Comparison of ENCODE assay signal across 1 cellular context in genomic region chr6:155314092-155314772, GRCh38.
TF ChIP-seq lines count a peak whose summit lies in the region.

Gene TFB1M, minus strand, starts transcription at chr6:155314484. Its CDS starts 56 bp downstream, at chr6:155314428.

TF ChIP-seq in GM12878, 131 proteins besides CTCF, POLR2A, EP300 and RAD21 (continued from another document and continues in another):
- TF ChIP-seq ZBTB40 (IDR thresholded peaks at IDR 0.05; ENCODE audit: borderline replicate concordance): peak; percentile 87; the same call in 1 of the 2 replicates
- TF ChIP-seq NRF1 (conservative IDR thresholded peaks at IDR 0.05; ENCODE audit: low read depth, low read length): peak; percentile 53
- no peak for TF ChIP-seq SREBF1 (IDR thresholded peaks at IDR 0.05; ENCODE audit: low read length)
- no peak for TF ChIP-seq HSF1 (IDR thresholded peaks at IDR 0.05; ENCODE audit: low read depth, low read length)
- no peak for TF ChIP-seq EZH2 (IDR thresholded peaks at IDR 0.05; ENCODE audit: borderline replicate concordance, control insufficient read depth, low read depth, low read length)
- TF ChIP-seq WRNIP1 (IDR thresholded peaks at IDR 0.05; ENCODE audit: borderline replicate concordance, low read depth, low read length): no peak
- TF ChIP-seq SRF (IDR thresholded peaks at IDR 0.05; ENCODE audit: low read depth in 2 of 2, low read length in 2 of 2): no peak
- TF ChIP-seq MLLT1 (IDR thresholded peaks at IDR 0.05): no peak
- no peak for TF ChIP-seq ZNF687 (IDR thresholded peaks at IDR 0.05)
- TF ChIP-seq RBBP5 (conservative IDR thresholded peaks at IDR 0.05): 0 out of 2 replicates have a peak, but pooled peaks have one; percentile 50
- no peak for TF ChIP-seq ZNF592 (IDR thresholded peaks at IDR 0.05)
- no peak; the same call in none of the 2 replicates for TF ChIP-seq NBN (IDR thresholded peaks at IDR 0.05)
- TF ChIP-seq HDAC6 (IDR thresholded peaks at IDR 0.05; ENCODE audit: unreplicated experiment): no peak
- TF ChIP-seq NFXL1 (IDR thresholded peaks at IDR 0.05; ENCODE audit: borderline replicate concordance): no peak
- TF ChIP-seq PBX3 (IDR thresholded peaks at IDR 0.05; ENCODE audit: insufficient replicate concordance, low read depth, low read length): no peak
- TF ChIP-seq BMI1 (IDR thresholded peaks at IDR 0.05; ENCODE audit: borderline replicate concordance): no peak
- TF ChIP-seq ZBTB11 (CRISPR knock-in tag; IDR thresholded peaks at IDR 0.05): no peak
- TF ChIP-seq RFX5 (IDR thresholded peaks at IDR 0.05; ENCODE audit: low read depth, low read length): no peak
- no peak; the same call in 1 of the 2 replicates for TF ChIP-seq STAT1 (conservative IDR thresholded peaks at IDR 0.05)
- TF ChIP-seq TCF12 (IDR thresholded peaks at IDR 0.05; ENCODE audit: low read depth, low read length): no peak
- TF ChIP-seq TARDBP (IDR thresholded peaks at IDR 0.05; ENCODE audit: borderline replicate concordance): no peak
- TF ChIP-seq JUNB (IDR thresholded peaks at IDR 0.05): no peak
- TF ChIP-seq BRCA1 (IDR thresholded peaks at IDR 0.05; ENCODE audit: low read depth, low read length): no peak
- TF ChIP-seq PAX5 (IDR thresholded peaks at IDR 0.05; ENCODE audit: borderline replicate concordance, low read depth, low read length): no peak
- TF ChIP-seq RCOR1 (conservative IDR thresholded peaks at IDR 0.05; ENCODE audit: low read depth, low read length): no peak
- no peak for TF ChIP-seq E2F4 (IDR thresholded peaks at IDR 0.05; ENCODE audit: low read depth, low read length)
- peak; percentile 80; the same call in 1 of the 2 replicates for TF ChIP-seq SMAD5 (IDR thresholded peaks at IDR 0.05; ENCODE audit: low read depth)
- no peak for TF ChIP-seq TCF3 (IDR thresholded peaks at IDR 0.05; ENCODE audit: borderline replicate concordance, insufficient read depth, low read depth, low read length)
- peak; percentile 62; the same call in 1 of the 2 replicates for TF ChIP-seq ASH2L (IDR thresholded peaks at IDR 0.05; ENCODE audit: borderline replicate concordance, low read depth)
- peak; percentile 49; the same call in 1 of the 2 replicates for TF ChIP-seq SPI1 (IDR thresholded peaks at IDR 0.05; ENCODE audit: borderline replicate concordance, insufficient read depth, low read depth, low read length)
- no peak for TF ChIP-seq STAT3 (IDR thresholded peaks at IDR 0.05; ENCODE audit: low read depth, low read length)
- TF ChIP-seq CHD1 (IDR thresholded peaks at IDR 0.05; ENCODE audit: low read depth, low read length): no peak
- TF ChIP-seq GABPA (IDR thresholded peaks at IDR 0.05; ENCODE audit: low read depth): peak; percentile 80
- TF ChIP-seq ATF2 (IDR thresholded peaks at IDR 0.05; ENCODE audit: low read length): no peak
